ENCODE assay signal across 23 cellular contexts in genomic region chr3:150165396-150166094, GRCh38.
"Had no signal": no experiment of that assay in that cellular context is flagged by ENCODE, and none has a peak within 500 bp of the region (broad histone marks: within the 10 kb centered on the region; RNA-seq: fewer than 3 reads in every experiment).

No MANE protein-coding gene starts in this region.

- DNase-seq: activated CD4-positive, alpha-beta T cell treated with anti-CD3 and anti-CD28 coated beads, Interleukin-2, amount 10 ng/mL, durations not matched to agents 24 days and 14 days; activated CD4-positive, alpha-beta T cell treated with anti-CD3 and anti-CD28 coated beads, Interleukin-2, amount 50 U/mL, for 48 hours; activated CD4-positive, CD25-positive, alpha-beta regulatory T cell treated with anti-CD3 and anti-CD28 coated beads, Interleukin-2, amount 50 U/mL, for 72 hours; activated CD8-positive, alpha-beta memory T cell treated with anti-CD3 and anti-CD28 coated beads for 24 hours; activated effector memory CD4-positive, alpha-beta T cell treated with anti-CD3 and anti-CD28 coated beads, Interleukin-2, amount 50 U/mL, for 16 hours; activated naive CD4-positive, alpha-beta T cell treated with Interleukin-2 at 50 U/mL for 16 hours; activated naive CD8-positive, alpha-beta T cell treated with anti-CD3 and anti-CD28 coated beads, Interleukin-2, amount 50 U/mL, for 24 hours; activated T-cell treated with anti-CD3 and anti-CD28 coated beads, Interleukin-2, amount 50 U/mL, for 4 hours; amniotic stem cell; cortex of kidney; Karpas-422; NCI-H1417 treated with DMSO at 0.1 percent for 48 hours; NCI-H187; NCI-H2081; NCI-H2171; NCI-H226; NCI-H526; PC-3; SHP77 had no signal

- H3K4me1 Mint-ChIP-seq: activated CD4-positive, alpha-beta T cell treated with anti-CD3 and anti-CD28 coated beads, Interleukin-2, amount 10 ng/mL, durations not matched to agents 24 days and 14 days; activated naive CD8-positive, alpha-beta T cell treated with anti-CD3 and anti-CD28 coated beads, Interleukin-2, amount 50 U/mL, for 24 hours; central memory CD8-positive, alpha-beta T cell had no signal

- H3K27ac Mint-ChIP-seq: activated CD4-positive, alpha-beta T cell treated with anti-CD3 and anti-CD28 coated beads, Interleukin-2, amount 10 ng/mL, durations not matched to agents 24 days and 14 days; activated naive CD4-positive, alpha-beta T cell treated with anti-CD3 and anti-CD28 coated beads, Interleukin-2, amount 50 U/mL, for 72 hours; activated naive CD8-positive, alpha-beta T cell treated with anti-CD3 and anti-CD28 coated beads, Interleukin-2, amount 50 U/mL, for 24 hours; T-helper 1 cell treated with Interleukin-12 subunit alpha and Interleukin-12 subunit beta and Interleukin-4 antibody, amounts not matched to agents 30 μg/mL and 1 μg/mL, for 36 hours had no signal

- H3K36me3 Mint-ChIP-seq: activated naive CD4-positive, alpha-beta T cell treated with anti-CD3 and anti-CD28 coated beads, Interleukin-2, amount 50 U/mL, for 72 hours had no signal

- H3K4me3 Mint-ChIP-seq: activated CD4-positive, alpha-beta T cell treated with anti-CD3 and anti-CD28 coated beads, Interleukin-2, amount 10 ng/mL, durations not matched to agents 24 days and 14 days; activated naive CD8-positive, alpha-beta T cell treated with anti-CD3 and anti-CD28 coated beads, Interleukin-2, amount 50 U/mL, for 24 hours; activated T-cell treated with anti-CD3 and anti-CD28 coated beads, Interleukin-2, amount 50 U/mL, for 4 hours; brain; central memory CD8-positive, alpha-beta T cell; T-helper 1 cell treated with Interleukin-12 subunit alpha and Interleukin-12 subunit beta and Interleukin-4 antibody, amounts not matched to agents 30 μg/mL and 1 μg/mL, for 36 hours had no signal

- ATAC-seq: activated naive CD4-positive, alpha-beta T cell treated with anti-CD3 and anti-CD28 coated beads, Interleukin-2, amount 50 U/mL, for 72 hours; activated naive CD8-positive, alpha-beta T cell treated with anti-CD3 and anti-CD28 coated beads, Interleukin-2, amount 50 U/mL, for 24 hours; activated T-cell treated with anti-CD3 and anti-CD28 coated beads, Interleukin-2, amount 50 U/mL, for 4 hours; PC-3 had no signal

- H3K27me3 Mint-ChIP-seq: activated naive CD8-positive, alpha-beta T cell treated with anti-CD3 and anti-CD28 coated beads, Interleukin-2, amount 50 U/mL, for 24 hours; brain had no signal

- H3K9me3 Mint-ChIP-seq: activated CD4-positive, alpha-beta T cell treated with anti-CD3 and anti-CD28 coated beads, Interleukin-2, amount 10 ng/mL, durations not matched to agents 24 days and 14 days; activated naive CD4-positive, alpha-beta T cell treated with anti-CD3 and anti-CD28 coated beads, Interleukin-2, amount 50 U/mL, for 72 hours; activated naive CD8-positive, alpha-beta T cell treated with anti-CD3 and anti-CD28 coated beads, Interleukin-2, amount 50 U/mL, for 24 hours; activated T-cell treated with anti-CD3 and anti-CD28 coated beads, Interleukin-2, amount 50 U/mL, for 4 hours; central memory CD8-positive, alpha-beta T cell; T-helper 1 cell treated with Interleukin-12 subunit alpha and Interleukin-12 subunit beta and Interleukin-4 antibody, amounts not matched to agents 30 μg/mL and 1 μg/mL, for 36 hours had no signal
